In the genomic region with DNA sequence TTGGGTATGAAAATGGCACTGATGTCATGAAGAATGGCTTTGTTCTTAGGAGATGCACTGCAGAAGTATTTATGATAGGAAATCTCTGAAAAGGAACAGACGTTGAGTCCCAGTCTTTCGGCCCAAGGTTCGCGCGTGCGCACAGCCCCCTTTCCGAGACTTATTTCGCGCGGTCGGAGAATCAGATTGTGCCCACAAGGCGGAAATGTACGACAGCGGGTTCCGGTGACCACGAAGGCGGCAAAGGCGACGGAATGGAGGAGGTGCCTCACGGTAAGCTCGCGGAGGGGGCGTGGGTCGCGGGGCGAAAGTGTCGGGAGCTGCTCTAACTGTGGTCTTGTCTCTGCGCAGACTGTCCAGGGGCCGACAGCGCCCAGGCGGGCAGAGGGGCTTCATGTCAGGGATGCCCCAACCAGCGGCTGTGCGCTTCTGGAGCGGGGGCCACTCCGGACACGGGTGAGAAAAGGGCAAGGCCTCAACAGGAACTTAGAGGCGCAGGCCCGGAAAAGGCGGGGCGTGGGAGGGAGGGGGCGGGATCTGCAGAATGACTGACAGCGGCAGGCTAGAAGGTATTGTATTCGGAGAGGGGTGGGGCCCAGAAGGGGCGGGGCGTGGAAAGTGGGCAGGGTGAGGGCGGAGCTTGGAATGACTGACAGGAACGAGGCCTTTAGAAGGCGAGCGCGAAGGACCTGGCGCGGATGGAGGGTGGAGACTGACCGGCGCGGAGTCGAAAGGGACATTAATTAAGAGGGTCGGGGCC, we compare ENCODE assay signal across 1 cellular context.
A peak's percentile ranks its signal among the peaks of the same experiment; 100 is the strongest.
TF ChIP-seq lines count a peak whose summit lies in the region.

A gene (plus strand): TSS at position 233 of the 760 bp plus-strand sequence. CDS start 22 bp downstream, at position 255.

TF ChIP-seq in HepG2, 621 proteins besides CTCF, POLR2A, EP300 and RAD21 (continued from another document and continues in another):
- TF ChIP-seq, protein P1, sequence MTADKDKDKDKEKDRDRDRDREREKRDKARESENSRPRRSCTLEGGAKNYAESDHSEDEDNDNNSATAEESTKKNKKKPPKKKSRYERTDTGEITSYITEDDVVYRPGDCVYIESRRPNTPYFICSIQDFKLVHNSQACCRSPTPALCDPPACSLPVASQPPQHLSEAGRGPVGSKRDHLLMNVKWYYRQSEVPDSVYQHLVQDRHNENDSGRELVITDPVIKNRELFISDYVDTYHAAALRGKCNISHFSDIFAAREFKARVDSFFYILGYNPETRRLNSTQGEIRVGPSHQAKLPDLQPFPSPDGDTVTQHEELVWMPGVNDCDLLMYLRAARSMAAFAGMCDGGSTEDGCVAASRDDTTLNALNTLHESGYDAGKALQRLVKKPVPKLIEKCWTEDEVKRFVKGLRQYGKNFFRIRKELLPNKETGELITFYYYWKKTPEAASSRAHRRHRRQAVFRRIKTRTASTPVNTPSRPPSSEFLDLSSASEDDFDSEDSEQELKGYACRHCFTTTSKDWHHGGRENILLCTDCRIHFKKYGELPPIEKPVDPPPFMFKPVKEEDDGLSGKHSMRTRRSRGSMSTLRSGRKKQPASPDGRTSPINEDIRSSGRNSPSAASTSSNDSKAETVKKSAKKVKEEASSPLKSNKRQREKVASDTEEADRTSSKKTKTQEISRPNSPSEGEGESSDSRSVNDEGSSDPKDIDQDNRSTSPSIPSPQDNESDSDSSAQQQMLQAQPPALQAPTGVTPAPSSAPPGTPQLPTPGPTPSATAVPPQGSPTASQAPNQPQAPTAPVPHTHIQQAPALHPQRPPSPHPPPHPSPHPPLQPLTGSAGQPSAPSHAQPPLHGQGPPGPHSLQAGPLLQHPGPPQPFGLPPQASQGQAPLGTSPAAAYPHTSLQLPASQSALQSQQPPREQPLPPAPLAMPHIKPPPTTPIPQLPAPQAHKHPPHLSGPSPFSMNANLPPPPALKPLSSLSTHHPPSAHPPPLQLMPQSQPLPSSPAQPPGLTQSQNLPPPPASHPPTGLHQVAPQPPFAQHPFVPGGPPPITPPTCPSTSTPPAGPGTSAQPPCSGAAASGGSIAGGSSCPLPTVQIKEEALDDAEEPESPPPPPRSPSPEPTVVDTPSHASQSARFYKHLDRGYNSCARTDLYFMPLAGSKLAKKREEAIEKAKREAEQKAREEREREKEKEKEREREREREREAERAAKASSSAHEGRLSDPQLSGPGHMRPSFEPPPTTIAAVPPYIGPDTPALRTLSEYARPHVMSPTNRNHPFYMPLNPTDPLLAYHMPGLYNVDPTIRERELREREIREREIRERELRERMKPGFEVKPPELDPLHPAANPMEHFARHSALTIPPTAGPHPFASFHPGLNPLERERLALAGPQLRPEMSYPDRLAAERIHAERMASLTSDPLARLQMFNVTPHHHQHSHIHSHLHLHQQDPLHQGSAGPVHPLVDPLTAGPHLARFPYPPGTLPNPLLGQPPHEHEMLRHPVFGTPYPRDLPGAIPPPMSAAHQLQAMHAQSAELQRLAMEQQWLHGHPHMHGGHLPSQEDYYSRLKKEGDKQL (CRISPR knock-in tag; IDR thresholded peaks at IDR 0.05; ENCODE audit: low read depth) = no peak; the same call in 1 of the 2 replicates
- TF ChIP-seq ZNF564 (CRISPR knock-in tag; IDR thresholded peaks at IDR 0.05) = peak; percentile 76; the same call in 1 of the 2 replicates
- TF ChIP-seq SP140L (CRISPR knock-in tag; IDR thresholded peaks at IDR 0.05; ENCODE audit: borderline replicate concordance) = 0 out of 2 replicates have a peak, but pooled peaks have one; percentile 21
- TF ChIP-seq PAF1 (CRISPR knock-in tag; IDR thresholded peaks at IDR 0.05) = no peak
- TF ChIP-seq ZBTB8A (CRISPR knock-in tag; IDR thresholded peaks at IDR 0.05; ENCODE audit: borderline replicate concordance, low read depth) = no peak
- TF ChIP-seq TCF12 (IDR thresholded peaks at IDR 0.05) = no peak
- TF ChIP-seq TCF12 (CRISPR knock-in tag; IDR thresholded peaks at IDR 0.05) = peak; percentile 60; the same call in 1 of the 2 replicates
- peak; percentile 32; the same call in 1 of the 2 replicates for TF ChIP-seq RFX5 (IDR thresholded peaks at IDR 0.05; ENCODE audit: low read depth, low read length)
- TF ChIP-seq NPAS2 (CRISPR knock-in tag; IDR thresholded peaks at IDR 0.05; ENCODE audit: borderline replicate concordance) = no peak
- TF ChIP-seq CEBPB (IDR thresholded peaks at IDR 0.05; ENCODE audit: borderline replicate concordance, low read depth, low read length) = no peak
- TF ChIP-seq, protein P2, sequence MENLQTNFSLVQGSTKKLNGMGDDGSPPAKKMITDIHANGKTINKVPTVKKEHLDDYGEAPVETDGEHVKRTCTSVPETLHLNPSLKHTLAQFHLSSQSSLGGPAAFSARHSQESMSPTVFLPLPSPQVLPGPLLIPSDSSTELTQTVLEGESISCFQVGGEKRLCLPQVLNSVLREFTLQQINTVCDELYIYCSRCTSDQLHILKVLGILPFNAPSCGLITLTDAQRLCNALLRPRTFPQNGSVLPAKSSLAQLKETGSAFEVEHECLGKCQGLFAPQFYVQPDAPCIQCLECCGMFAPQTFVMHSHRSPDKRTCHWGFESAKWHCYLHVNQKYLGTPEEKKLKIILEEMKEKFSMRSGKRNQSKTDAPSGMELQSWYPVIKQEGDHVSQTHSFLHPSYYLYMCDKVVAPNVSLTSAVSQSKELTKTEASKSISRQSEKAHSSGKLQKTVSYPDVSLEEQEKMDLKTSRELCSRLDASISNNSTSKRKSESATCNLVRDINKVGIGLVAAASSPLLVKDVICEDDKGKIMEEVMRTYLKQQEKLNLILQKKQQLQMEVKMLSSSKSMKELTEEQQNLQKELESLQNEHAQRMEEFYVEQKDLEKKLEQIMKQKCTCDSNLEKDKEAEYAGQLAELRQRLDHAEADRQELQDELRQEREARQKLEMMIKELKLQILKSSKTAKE (CRISPR knock-in tag; IDR thresholded peaks at IDR 0.05; ENCODE audit: borderline replicate concordance) = peak; percentile 45
- TF ChIP-seq PAWR (CRISPR knock-in tag; IDR thresholded peaks at IDR 0.05; ENCODE audit: borderline replicate concordance) = peak; percentile 97; the same call in 1 of the 2 replicates
- peak; percentile 59 for TF ChIP-seq ZNF451 (CRISPR knock-in tag; IDR thresholded peaks at IDR 0.05)
- TF ChIP-seq JUN (CRISPR knock-in tag; IDR thresholded peaks at IDR 0.05) = peak; percentile 87
- TF ChIP-seq ZMYM4 (CRISPR knock-in tag; IDR thresholded peaks at IDR 0.05) = peak; percentile 94
- TF ChIP-seq KLF12 (CRISPR knock-in tag; IDR thresholded peaks at IDR 0.05; ENCODE audit: borderline replicate concordance) = no peak; the same call in 1 of the 2 replicates
- TF ChIP-seq MED1 (CRISPR knock-in tag; IDR thresholded peaks at IDR 0.05) = peak; percentile 57
- peak; percentile 84 for TF ChIP-seq CHCHD3 (CRISPR knock-in tag; IDR thresholded peaks at IDR 0.05)
- TF ChIP-seq, protein P3, sequence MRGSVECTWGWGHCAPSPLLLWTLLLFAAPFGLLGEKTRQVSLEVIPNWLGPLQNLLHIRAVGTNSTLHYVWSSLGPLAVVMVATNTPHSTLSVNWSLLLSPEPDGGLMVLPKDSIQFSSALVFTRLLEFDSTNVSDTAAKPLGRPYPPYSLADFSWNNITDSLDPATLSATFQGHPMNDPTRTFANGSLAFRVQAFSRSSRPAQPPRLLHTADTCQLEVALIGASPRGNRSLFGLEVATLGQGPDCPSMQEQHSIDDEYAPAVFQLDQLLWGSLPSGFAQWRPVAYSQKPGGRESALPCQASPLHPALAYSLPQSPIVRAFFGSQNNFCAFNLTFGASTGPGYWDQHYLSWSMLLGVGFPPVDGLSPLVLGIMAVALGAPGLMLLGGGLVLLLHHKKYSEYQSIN (CRISPR knock-in tag; IDR thresholded peaks at IDR 0.05; ENCODE audit: borderline replicate concordance) = peak; percentile 39; the same call in 1 of the 2 replicates
- peak; percentile 99 for TF ChIP-seq ZSCAN31 (CRISPR knock-in tag; IDR thresholded peaks at IDR 0.05; ENCODE audit: low read depth)
- TF ChIP-seq NFYB (CRISPR knock-in tag; IDR thresholded peaks at IDR 0.05) = peak; percentile 30; the same call in 1 of the 2 replicates
- TF ChIP-seq ZNF605 (CRISPR knock-in tag; IDR thresholded peaks at IDR 0.05) = peak; percentile 99
- TF ChIP-seq, protein P4, sequence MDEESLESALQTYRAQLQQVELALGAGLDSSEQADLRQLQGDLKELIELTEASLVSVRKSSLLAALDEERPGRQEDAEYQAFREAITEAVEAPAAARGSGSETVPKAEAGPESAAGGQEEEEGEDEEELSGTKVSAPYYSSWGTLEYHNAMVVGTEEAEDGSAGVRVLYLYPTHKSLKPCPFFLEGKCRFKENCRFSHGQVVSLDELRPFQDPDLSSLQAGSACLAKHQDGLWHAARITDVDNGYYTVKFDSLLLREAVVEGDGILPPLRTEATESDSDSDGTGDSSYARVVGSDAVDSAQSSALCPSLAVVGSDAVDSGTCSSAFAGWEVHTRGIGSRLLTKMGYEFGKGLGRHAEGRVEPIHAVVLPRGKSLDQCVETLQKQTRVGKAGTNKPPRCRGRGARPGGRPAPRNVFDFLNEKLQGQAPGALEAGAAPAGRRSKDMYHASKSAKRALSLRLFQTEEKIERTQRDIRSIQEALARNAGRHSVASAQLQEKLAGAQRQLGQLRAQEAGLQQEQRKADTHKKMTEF (CRISPR knock-in tag; IDR thresholded peaks at IDR 0.05) = peak; percentile 98
- TF ChIP-seq, protein P5, sequence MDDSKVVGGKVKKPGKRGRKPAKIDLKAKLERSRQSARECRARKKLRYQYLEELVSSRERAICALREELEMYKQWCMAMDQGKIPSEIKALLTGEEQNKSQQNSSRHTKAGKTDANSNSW (CRISPR knock-in tag; IDR thresholded peaks at IDR 0.05; ENCODE audit: borderline replicate concordance) = peak; percentile 97; the same call in 1 of the 2 replicates
- TF ChIP-seq NFE2L2 (IDR thresholded peaks at IDR 0.05; ENCODE audit: low read length) = no peak
- peak; percentile 93 for TF ChIP-seq ZBTB38 (CRISPR knock-in tag; IDR thresholded peaks at IDR 0.05)
- TF ChIP-seq HOXD1 (CRISPR knock-in tag; IDR thresholded peaks at IDR 0.05) = 0 out of 2 replicates have a peak, but pooled peaks have one; percentile 51
- TF ChIP-seq ZKSCAN5 (CRISPR knock-in tag; IDR thresholded peaks at IDR 0.05) = peak; percentile 66; the same call in 1 of the 2 replicates
- TF ChIP-seq, protein P6, sequence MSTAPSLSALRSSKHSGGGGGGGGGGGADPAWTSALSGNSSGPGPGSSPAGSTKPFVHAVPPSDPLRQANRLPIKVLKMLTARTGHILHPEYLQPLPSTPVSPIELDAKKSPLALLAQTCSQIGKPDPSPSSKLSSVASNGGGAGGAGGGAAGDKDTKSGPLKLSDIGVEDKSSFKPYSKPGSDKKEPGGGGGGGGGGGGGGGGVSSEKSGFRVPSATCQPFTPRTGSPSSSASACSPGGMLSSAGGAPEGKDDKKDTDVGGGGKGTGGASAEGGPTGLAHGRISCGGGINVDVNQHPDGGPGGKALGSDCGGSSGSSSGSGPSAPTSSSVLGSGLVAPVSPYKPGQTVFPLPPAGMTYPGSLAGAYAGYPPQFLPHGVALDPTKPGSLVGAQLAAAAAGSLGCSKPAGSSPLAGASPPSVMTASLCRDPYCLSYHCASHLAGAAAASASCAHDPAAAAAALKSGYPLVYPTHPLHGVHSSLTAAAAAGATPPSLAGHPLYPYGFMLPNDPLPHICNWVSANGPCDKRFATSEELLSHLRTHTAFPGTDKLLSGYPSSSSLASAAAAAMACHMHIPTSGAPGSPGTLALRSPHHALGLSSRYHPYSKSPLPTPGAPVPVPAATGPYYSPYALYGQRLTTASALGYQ (CRISPR knock-in tag; IDR thresholded peaks at IDR 0.05) = no peak
- TF ChIP-seq, protein P7, sequence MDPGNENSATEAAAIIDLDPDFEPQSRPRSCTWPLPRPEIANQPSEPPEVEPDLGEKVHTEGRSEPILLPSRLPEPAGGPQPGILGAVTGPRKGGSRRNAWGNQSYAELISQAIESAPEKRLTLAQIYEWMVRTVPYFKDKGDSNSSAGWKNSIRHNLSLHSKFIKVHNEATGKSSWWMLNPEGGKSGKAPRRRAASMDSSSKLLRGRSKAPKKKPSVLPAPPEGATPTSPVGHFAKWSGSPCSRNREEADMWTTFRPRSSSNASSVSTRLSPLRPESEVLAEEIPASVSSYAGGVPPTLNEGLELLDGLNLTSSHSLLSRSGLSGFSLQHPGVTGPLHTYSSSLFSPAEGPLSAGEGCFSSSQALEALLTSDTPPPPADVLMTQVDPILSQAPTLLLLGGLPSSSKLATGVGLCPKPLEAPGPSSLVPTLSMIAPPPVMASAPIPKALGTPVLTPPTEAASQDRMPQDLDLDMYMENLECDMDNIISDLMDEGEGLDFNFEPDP (CRISPR knock-in tag; conservative IDR thresholded peaks at IDR 0.05) = no peak; the same call in 1 of the 2 replicates
- TF ChIP-seq ZNF713 (CRISPR knock-in tag; IDR thresholded peaks at IDR 0.05) = no peak
- peak; percentile 70; the same call in 1 of the 2 replicates for TF ChIP-seq ZNF263 (CRISPR knock-in tag; IDR thresholded peaks at IDR 0.05)
- TF ChIP-seq, protein P8, sequence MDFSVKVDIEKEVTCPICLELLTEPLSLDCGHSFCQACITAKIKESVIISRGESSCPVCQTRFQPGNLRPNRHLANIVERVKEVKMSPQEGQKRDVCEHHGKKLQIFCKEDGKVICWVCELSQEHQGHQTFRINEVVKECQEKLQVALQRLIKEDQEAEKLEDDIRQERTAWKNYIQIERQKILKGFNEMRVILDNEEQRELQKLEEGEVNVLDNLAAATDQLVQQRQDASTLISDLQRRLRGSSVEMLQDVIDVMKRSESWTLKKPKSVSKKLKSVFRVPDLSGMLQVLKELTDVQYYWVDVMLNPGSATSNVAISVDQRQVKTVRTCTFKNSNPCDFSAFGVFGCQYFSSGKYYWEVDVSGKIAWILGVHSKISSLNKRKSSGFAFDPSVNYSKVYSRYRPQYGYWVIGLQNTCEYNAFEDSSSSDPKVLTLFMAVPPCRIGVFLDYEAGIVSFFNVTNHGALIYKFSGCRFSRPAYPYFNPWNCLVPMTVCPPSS (IDR thresholded peaks at IDR 0.05) = no peak
- no peak for TF ChIP-seq ZNF24 (IDR thresholded peaks at IDR 0.05)
- TF ChIP-seq SETDB1 (CRISPR knock-in tag; IDR thresholded peaks at IDR 0.05; ENCODE audit: borderline replicate concordance) = peak; percentile 76; the same call in 1 of the 2 replicates
- TF ChIP-seq ZBTB20 (CRISPR knock-in tag; IDR thresholded peaks at IDR 0.05; ENCODE audit: borderline replicate concordance, low read depth) = peak; percentile 82; the same call in 1 of the 2 replicates
- TF ChIP-seq, protein P9, sequence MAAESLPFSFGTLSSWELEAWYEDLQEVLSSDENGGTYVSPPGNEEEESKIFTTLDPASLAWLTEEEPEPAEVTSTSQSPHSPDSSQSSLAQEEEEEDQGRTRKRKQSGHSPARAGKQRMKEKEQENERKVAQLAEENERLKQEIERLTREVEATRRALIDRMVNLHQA (CRISPR knock-in tag; IDR thresholded peaks at IDR 0.05) = 0 out of 2 replicates have a peak, but pooled peaks have one; percentile 36
- 0 out of 2 replicates have a peak, but pooled peaks have one; percentile 51 for TF ChIP-seq NR3C1 (CRISPR knock-in tag; IDR thresholded peaks at IDR 0.05)
- peak; percentile 97; the same call in 1 of the 2 replicates for TF ChIP-seq HES4 (CRISPR knock-in tag; IDR thresholded peaks at IDR 0.05; ENCODE audit: borderline replicate concordance)
- TF ChIP-seq, protein P10, sequence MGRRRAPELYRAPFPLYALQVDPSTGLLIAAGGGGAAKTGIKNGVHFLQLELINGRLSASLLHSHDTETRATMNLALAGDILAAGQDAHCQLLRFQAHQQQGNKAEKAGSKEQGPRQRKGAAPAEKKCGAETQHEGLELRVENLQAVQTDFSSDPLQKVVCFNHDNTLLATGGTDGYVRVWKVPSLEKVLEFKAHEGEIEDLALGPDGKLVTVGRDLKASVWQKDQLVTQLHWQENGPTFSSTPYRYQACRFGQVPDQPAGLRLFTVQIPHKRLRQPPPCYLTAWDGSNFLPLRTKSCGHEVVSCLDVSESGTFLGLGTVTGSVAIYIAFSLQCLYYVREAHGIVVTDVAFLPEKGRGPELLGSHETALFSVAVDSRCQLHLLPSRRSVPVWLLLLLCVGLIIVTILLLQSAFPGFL (CRISPR knock-in tag; IDR thresholded peaks at IDR 0.05) = no peak; the same call in 1 of the 2 replicates
- peak; percentile 26; the same call in 1 of the 2 replicates for TF ChIP-seq ZNF33A (CRISPR knock-in tag; IDR thresholded peaks at IDR 0.05; ENCODE audit: borderline replicate concordance)
- TF ChIP-seq RBAK (CRISPR knock-in tag; IDR thresholded peaks at IDR 0.05) = no peak
- TF ChIP-seq HNF4A (CRISPR knock-in tag; IDR thresholded peaks at IDR 0.05) = peak; percentile 42; the same call in 1 of the 2 replicates
